1 cellular context compared by ENCODE assay signal in the genomic region with DNA sequence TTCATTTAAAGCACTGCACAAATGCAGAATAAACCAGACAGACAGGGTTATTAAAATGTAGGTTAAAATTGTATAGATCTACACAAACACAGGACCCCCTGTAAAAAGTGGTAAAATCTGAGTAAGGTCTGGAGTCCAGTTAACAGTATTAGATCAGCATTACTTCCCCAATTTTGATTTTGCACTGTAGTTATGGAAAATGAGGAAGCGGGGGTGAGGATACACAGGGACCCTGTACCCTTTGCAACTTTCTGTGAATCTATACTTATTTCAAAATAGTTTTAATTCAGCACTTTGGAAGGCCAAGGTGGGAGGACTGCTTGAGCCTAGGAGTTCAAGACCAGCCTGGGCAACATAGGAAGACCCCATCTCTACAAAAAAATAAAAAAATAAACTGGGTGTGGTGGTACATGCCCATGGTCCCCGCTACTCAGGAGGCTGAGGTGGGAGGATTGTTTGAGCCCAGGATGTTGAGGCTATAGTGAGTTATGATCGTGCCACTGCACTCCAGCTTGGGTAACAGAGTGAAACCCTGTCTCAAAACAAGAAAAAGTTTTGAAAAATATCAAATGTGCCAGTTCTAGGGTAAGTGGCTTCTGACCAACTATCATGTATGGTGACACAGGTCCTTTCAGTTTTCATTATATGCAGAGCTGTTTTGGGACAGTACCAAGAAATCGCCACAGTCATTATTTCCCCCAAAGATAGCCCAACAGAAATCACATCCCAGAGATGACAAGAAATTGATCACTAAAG.
TF ChIP-seq lines count a peak whose summit lies in the region.

No MANE protein-coding gene starts in this region.

TF ChIP-seq in WTC11, 78 proteins besides CTCF, POLR2A, EP300 and RAD21 (continued from another document):
- TF ChIP-seq ZNF532 (CRISPR knock-in tag; IDR thresholded peaks at IDR 0.05; ENCODE audit: borderline replicate concordance) (no peak), ETV6 (CRISPR knock-in tag; IDR thresholded peaks at IDR 0.05) (no peak)
- TF ChIP-seq, protein P1, sequence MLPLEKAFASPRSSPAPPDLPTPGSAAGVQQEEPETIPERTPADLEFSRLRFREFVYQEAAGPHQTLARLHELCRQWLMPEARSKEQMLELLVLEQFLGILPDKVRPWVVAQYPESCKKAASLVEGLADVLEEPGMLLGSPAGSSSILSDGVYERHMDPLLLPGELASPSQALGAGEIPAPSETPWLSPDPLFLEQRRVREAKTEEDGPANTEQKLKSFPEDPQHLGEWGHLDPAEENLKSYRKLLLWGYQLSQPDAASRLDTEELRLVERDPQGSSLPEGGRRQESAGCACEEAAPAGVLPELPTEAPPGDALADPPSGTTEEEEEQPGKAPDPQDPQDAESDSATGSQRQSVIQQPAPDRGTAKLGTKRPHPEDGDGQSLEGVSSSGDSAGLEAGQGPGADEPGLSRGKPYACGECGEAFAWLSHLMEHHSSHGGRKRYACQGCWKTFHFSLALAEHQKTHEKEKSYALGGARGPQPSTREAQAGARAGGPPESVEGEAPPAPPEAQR (CRISPR knock-in tag; IDR thresholded peaks at IDR 0.05) = no peak
